12 cellular contexts compared by ENCODE assay signal in genomic region chr7:158586499-158587191, GRCh38. TPM values are rescaled to one million over a fixed set of nuclear protein-coding genes. Genes with fewer than 3 reads are reported as not detected.
DNase-seq lines count a peak whose midpoint lies in the region; ATAC-seq and TF ChIP-seq lines count a peak whose summit lies in the region.
"Had no signal": no experiment of that assay in that cellular context is flagged by ENCODE, and none has a peak within 500 bp of the region (broad histone marks: within the 10 kb centered on the region; RNA-seq: fewer than 3 reads in every experiment).

No MANE protein-coding gene starts in this region.

- H3K9me3 ChIP-seq in iPS-18c (ENCODE audit: control insufficient read depth, insufficient read depth, low read length) (no peaks in the 10 kb centered on the region), sigmoid colon (no peaks in the 10 kb centered on the region)

- H3K27ac ChIP-seq in sigmoid colon, result no peak overlapping the region
- H3K27ac ChIP-seq: HL-60 had no signal

- intact Hi-C loops in sigmoid colon (cut with DNase I), result loop anchor here (5.0 kb wide), 1 partner anchor 189 kb away; no protein-coding TSS in a partner anchor

- 3 to 6% methylated on average over 65 of the region's 65 CpGs for WGBS in sigmoid colon, 2 donors

- ATAC-seq in activated T-helper 17 cell treated with anti-CD3 and anti-CD28 coated beads, Interleukin-2, amount 50 U/mL, for 72 hours (replicated peaks), result no peak

- H3K36me3 ChIP-seq in sigmoid colon, result no peaks in the 10 kb centered on the region

- no peak for TF ChIP-seq EP300 in sigmoid colon (IDR thresholded peaks at IDR 0.05)

- no peak overlapping the region for H3K27ac Mint-ChIP-seq in activated T-helper 17 cell treated with anti-CD3 and anti-CD28 coated beads, Interleukin-2, amount 50 U/mL, for 72 hours
- H3K27ac Mint-ChIP-seq: activated T-helper 2 cell treated with anti-CD3 and anti-CD28 coated beads, Interferon-gamma antibody, Interleukin-2, Interleukin-4, amounts not matched to agents 10 μg/mL and 5 μg/mL and 100 μg/mL, durations not matched to agents 14 hours and 24 hours and 36 hours had no signal

- H3K36me3 Mint-ChIP-seq in activated T-helper 17 cell treated with anti-CD3 and anti-CD28 coated beads, Interleukin-2, amount 50 U/mL, for 72 hours (ENCODE audit: low read depth), result peaks cover 5% of the 10 kb centered on the region

- H3K27me3 ChIP-seq in sigmoid colon, result peaks cover 2 to 52% (median 28%) of the 10 kb centered on the region in 3 donors

- H3K4me1 ChIP-seq in sigmoid colon, result peaks cover 0 to 28% (median 26%) of the 10 kb centered on the region in 4 donors

- peaks cover 33% of the 10 kb centered on the region for H3K27me3 Mint-ChIP-seq in activated T-helper 17 cell treated with anti-CD3 and anti-CD28 coated beads, Interleukin-2, amount 50 U/mL, for 72 hours

- peak overlapping the region; percentile 51 for H3K4me3 Mint-ChIP-seq in activated T-helper 17 cell treated with anti-CD3 and anti-CD28 coated beads, Interleukin-2, amount 50 U/mL, for 72 hours

- no peak for TF ChIP-seq POLR2A in sigmoid colon (IDR thresholded peaks at IDR 0.05)

- no peak for TF ChIP-seq CTCF in sigmoid colon (IDR thresholded peaks at IDR 0.05)

- DNase-seq in NCI-H345 (lab: John Stamatoyannopoulos, UW) (peak; percentile 39), NCI-H345 treated with DMSO at 0.1 percent for 48 hours (lab: John Stamatoyannopoulos, UW; ENCODE audit: unreplicated experiment) (no peak), sigmoid colon (no peak), middle frontal gyrus (ENCODE audit: extremely low spot score, low spot score) (no peak), NCI-H526 treated with DMSO at 0.1 percent for 48 hours (lab: John Stamatoyannopoulos, UW) (no peak), NCI-H2107 (lab: John Stamatoyannopoulos, UW) (no peak)
- DNase-seq: activated CD4-positive, alpha-beta T cell treated with anti-CD3 and anti-CD28 coated beads for 4 hours; central memory CD4-positive, alpha-beta T cell had no signal

- no peaks in the 10 kb centered on the region for H3K4me1 Mint-ChIP-seq in activated T-helper 17 cell treated with anti-CD3 and anti-CD28 coated beads, Interleukin-2, amount 50 U/mL, for 72 hours

- H3K4me3 ChIP-seq in iPS-18c (ENCODE audit: insufficient read depth, low read depth, low read length), result peak overlapping the region; percentile 36
- peak overlapping the region in 3 of 4 donors; percentile 38 to 58 (median 48) for H3K4me3 ChIP-seq in sigmoid colon

- H3K9me3 Mint-ChIP-seq in activated T-helper 17 cell treated with anti-CD3 and anti-CD28 coated beads, Interleukin-2, amount 50 U/mL, for 72 hours, result no peaks in the 10 kb centered on the region
- H3K9me3 Mint-ChIP-seq: activated T-helper 2 cell treated with anti-CD3 and anti-CD28 coated beads, Interferon-gamma antibody, Interleukin-2, Interleukin-4, amounts not matched to agents 10 μg/mL and 5 μg/mL and 100 μg/mL, durations not matched to agents 14 hours and 24 hours and 36 hours had no signal

RNA-seq across cellular contexts. Expression of gene PTPRN2, which starts 1.0 kb away (rescaled TPM):
- total RNA-seq in activated T-helper 17 cell treated with anti-CD3 and anti-CD28 coated beads, Interleukin-2, amount 50 U/mL, for 72 hours, result 1 to 10 TPM in 1 of 2 donors, under 1 TPM in 1; 0.48 to 1.4 TPM
- 1 to 10 TPM; 4.9 to 7.1 (median 5.4) TPM for total RNA-seq in sigmoid colon
- polyA plus RNA-seq in sigmoid colon, result 1 to 10 TPM; 3.2 to 6.6 (median 5.5) TPM
